Comparison of ENCODE assay signal across 12 cellular contexts in the genomic region with DNA sequence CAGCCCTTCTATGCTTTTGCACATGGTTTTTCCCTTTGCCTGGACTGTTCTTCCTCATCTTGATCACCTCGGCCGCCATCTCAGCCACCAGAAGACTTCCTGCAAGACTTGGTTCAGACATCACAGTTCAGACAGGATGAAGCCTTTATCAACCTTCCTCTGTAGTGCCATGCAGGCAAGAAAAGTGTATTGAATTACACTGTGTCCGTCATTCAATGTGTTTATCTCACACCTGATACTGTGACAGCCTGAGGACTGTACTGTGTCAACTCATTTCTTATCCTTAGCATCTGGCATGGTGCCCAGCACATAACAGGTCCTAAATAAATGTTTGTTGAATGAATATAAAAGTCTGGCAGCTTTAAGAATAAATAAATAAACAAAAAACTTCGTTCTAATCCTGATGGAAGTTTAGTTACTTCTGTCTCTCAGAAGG.
"Had no signal": no experiment of that assay in that cellular context is flagged by ENCODE, and none has a peak within 500 bp of the region (broad histone marks: within the 10 kb centered on the region; RNA-seq: fewer than 3 reads in every experiment).

No MANE protein-coding gene starts in this region.

- ATAC-seq: activated CD8-positive, alpha-beta memory T cell treated with anti-CD3 and anti-CD28 coated beads, Interleukin-2, amount 10 ng/mL, durations not matched to agents 7 days and 5 days; activated T-cell treated with anti-CD3 and anti-CD28 coated beads, Interleukin-2, amount 50 U/mL, for 4 hours had no signal

- DNase-seq: activated CD4-positive, alpha-beta T cell treated with anti-CD3 and anti-CD28 coated beads for 1 hour; activated CD4-positive, alpha-beta T cell treated with anti-CD3 and anti-CD28 coated beads, Interleukin-2, amount 50 U/mL, for 48 hours; activated CD8-positive, alpha-beta memory T cell treated with anti-CD3 and anti-CD28 coated beads, Interleukin-2, amount 10 ng/mL, durations not matched to agents 7 days and 5 days; activated gamma-delta T cell; activated naive CD8-positive, alpha-beta T cell treated with anti-CD3 and anti-CD28 coated beads for 36 hours; activated T-cell treated with anti-CD3 and anti-CD28 coated beads, Interleukin-2, amount 50 U/mL, for 4 hours; brain microvascular endothelial cell; dermis blood vessel endothelial cell; nephron progenitor cell; stimulated activated CD4-positive, alpha-beta T cell treated with anti-CD3 and anti-CD28 coated beads, Interleukin-4, amount 100 ng/mL, for 1 hour; stimulated activated CD8-positive, alpha-beta memory T cell treated with anti-CD3 and anti-CD28 coated beads, Interleukin-4, amount 100 ng/mL, for 48 hours; T-helper 2 cell had no signal
